ENCODE assay signal across 34 cellular contexts in genomic region chr3:104275199-104275598, GRCh38.
"Had no signal": no experiment of that assay in that cellular context is flagged by ENCODE, and none has a peak within 500 bp of the region (broad histone marks: within the 10 kb centered on the region; RNA-seq: fewer than 3 reads in every experiment).

No MANE protein-coding gene starts in this region.

- H3K27ac ChIP-seq: adrenal gland, ascending aorta, body of pancreas, brain microvascular endothelial cell, breast epithelium, cardiac muscle cell had no signal

- H3K9me3 ChIP-seq: adrenal gland had no signal

- H3K36me3 ChIP-seq: adrenal gland, ascending aorta, brain microvascular endothelial cell, breast epithelium, cardiac muscle cell had no signal

- FAIRE-seq: astrocyte, bronchial epithelial cell had no signal

- H3K4me1 ChIP-seq: adrenal gland, ascending aorta, body of pancreas, breast epithelium had no signal

- DNase-seq: activated effector memory CD4-positive, alpha-beta T cell treated with anti-CD3 and anti-CD28 coated beads, Interleukin-2, amount 50 U/mL, for 16 hours; activated effector memory CD4-positive, alpha-beta T cell treated with Interleukin-2 at 50 U/mL for 16 hours; activated gamma-delta T cell; activated gamma-delta T cell treated with Interleukin-2 at 50 U/mL for 16 hours; activated naive CD4-positive, alpha-beta T cell; activated naive CD4-positive, alpha-beta T cell treated with anti-CD3 and anti-CD28 coated beads for 36 hours; activated naive CD4-positive, alpha-beta T cell treated with anti-CD3 and anti-CD28 coated beads, Interleukin-2, amount 10 ng/mL, durations not matched to agents 7 days and 5 days; activated naive CD4-positive, alpha-beta T cell treated with anti-CD3 and anti-CD28 coated beads, Interleukin-2, amount 50 U/mL, for 16 hours; activated naive CD4-positive, alpha-beta T cell treated with Interleukin-2 at 50 U/mL for 16 hours; activated naive CD8-positive, alpha-beta T cell treated with anti-CD3 and anti-CD28 coated beads for 36 hours; activated naive CD8-positive, alpha-beta T cell treated with anti-CD3 and anti-CD28 coated beads, Interleukin-2, amount 10 ng/mL, durations not matched to agents 7 days and 5 days; activated naive CD8-positive, alpha-beta T cell treated with anti-CD3 and anti-CD28 coated beads, Interleukin-2, amount 50 U/mL, for 24 hours; activated T-cell treated with anti-CD3 and anti-CD28 coated beads, Interleukin-2, amount 50 U/mL, for 1 hour; activated T-cell treated with anti-CD3 and anti-CD28 coated beads, Interleukin-2, amount 50 U/mL, for 24 hours; activated T-cell treated with anti-CD3 and anti-CD28 coated beads, Interleukin-2, amount 50 U/mL, for 4 hours; activated T-cell treated with anti-CD3 and anti-CD28 coated beads, Interleukin-2, amount 50 U/mL, for 48 hours; activated T-cell treated with anti-CD3 and anti-CD28 coated beads, Interleukin-2, amount 50 U/mL, for 72 hours; adrenal gland; amniotic stem cell; amygdala; anterior cingulate cortex; aorta; body of pancreas; brain microvascular endothelial cell; caudate nucleus; central memory CD4-positive, alpha-beta T cell; cerebellar nuclear complex had no signal

- H3K4me3 ChIP-seq: adrenal gland, ascending aorta, body of pancreas, breast epithelium, cardiac muscle cell had no signal

- H3K27me3 ChIP-seq: adrenal gland, ascending aorta, body of pancreas, brain microvascular endothelial cell, breast epithelium, cardiac muscle cell had no signal

- ATAC-seq: activated naive CD4-positive, alpha-beta T cell treated with anti-CD3 and anti-CD28 coated beads, Interleukin-2, amount 50 U/mL, for 72 hours; activated naive CD8-positive, alpha-beta T cell treated with anti-CD3 and anti-CD28 coated beads, Interleukin-2, amount 50 U/mL, for 24 hours; activated T-cell treated with anti-CD3 and anti-CD28 coated beads, Interleukin-2, amount 50 U/mL, for 4 hours; activated T-cell treated with anti-CD3 and anti-CD28 coated beads, Interleukin-2, amount 50 U/mL, for 72 hours; activated T-helper 17 cell treated with anti-CD3 and anti-CD28 coated beads, Interleukin-2, amount 50 U/mL, for 72 hours; body of pancreas had no signal
